ENCODE assay signal across 14 cellular contexts in the genomic region with DNA sequence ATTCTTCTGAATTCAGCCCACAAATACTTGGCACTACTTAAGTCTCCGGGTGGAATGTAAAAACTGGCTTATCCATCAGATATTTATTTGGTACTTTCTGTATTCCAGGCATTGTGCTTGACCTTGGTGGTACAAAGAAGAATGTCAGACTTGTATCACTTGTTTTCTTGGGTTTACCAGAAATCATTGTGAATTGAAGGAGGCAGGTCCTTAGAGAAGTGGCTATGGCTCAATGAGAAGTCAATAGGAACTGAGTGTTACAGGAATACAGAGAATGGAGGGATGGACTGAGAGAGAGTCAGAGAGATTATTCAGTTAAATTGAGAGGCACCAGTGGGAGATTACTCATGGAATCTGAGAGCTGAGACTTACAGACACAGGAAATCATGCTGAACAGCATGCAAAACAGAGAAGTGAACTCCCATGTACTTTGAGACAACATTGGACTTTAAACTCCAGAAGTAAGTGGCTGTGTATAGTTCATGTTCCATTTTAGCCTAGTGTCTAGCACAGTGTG.
DNase-seq lines count a peak whose midpoint lies in the region; ATAC-seq and TF ChIP-seq lines count a peak whose summit lies in the region.
"Had no signal": no experiment of that assay in that cellular context is flagged by ENCODE, and none has a peak within 500 bp of the region (broad histone marks: within the 10 kb centered on the region; RNA-seq: fewer than 3 reads in every experiment).

No MANE protein-coding gene starts in this region.

- H3K9me3 Mint-ChIP-seq in activated naive CD4-positive, alpha-beta T cell treated with anti-CD3 and anti-CD28 coated beads, Interleukin-2, amount 10 ng/mL, durations not matched to agents 7 days and 5 days: peaks cover 22% of the 10 kb centered on the region
- H3K9me3 Mint-ChIP-seq: neural crest cell had no signal

- TF ChIP-seq CTCF in cardiac fibroblast (IDR thresholded peaks at IDR 0.05; ENCODE audit: low read depth, low read length): no peak
- no peak for TF ChIP-seq CTCF in mucosa of descending colon (IDR thresholded peaks at IDR 0.05)
- no peak for TF ChIP-seq CTCF in lower leg skin (IDR thresholded peaks at IDR 0.05)

- no peak overlapping the region for H3K27ac Mint-ChIP-seq in activated naive CD4-positive, alpha-beta T cell treated with anti-CD3 and anti-CD28 coated beads, Interleukin-2, amount 10 ng/mL, durations not matched to agents 7 days and 5 days

- H3K4me3 Mint-ChIP-seq in activated naive CD4-positive, alpha-beta T cell treated with anti-CD3 and anti-CD28 coated beads, Interleukin-2, amount 10 ng/mL, durations not matched to agents 7 days and 5 days: no peak overlapping the region
- H3K4me3 Mint-ChIP-seq: neural crest cell had no signal

- ATAC-seq in right cardiac atrium (peak; percentile 23 to 36), Right ventricle myocardium inferior (no peak), mucosa of descending colon (peak; percentile 96), aorta (ENCODE audit: low FRiP score) (peak; percentile 47), GM21423 (IDR thresholded peaks at IDR 0.05; ENCODE audit: unreplicated experiment) (no peak)
- ATAC-seq: activated CD4-positive, CD25-positive, alpha-beta regulatory T cell treated with anti-CD3 and anti-CD28 coated beads, Interleukin-2, amount 50 U/mL, for 24 hours had no signal

- H3K27ac ChIP-seq in right cardiac atrium (ENCODE audit: low read length): no peak overlapping the region
- H3K27ac ChIP-seq in aorta (ENCODE audit: low read depth in 1 of 2, low read length in 2 of 2): no peak overlapping the region
- H3K27ac ChIP-seq: HL-60 had no signal

- WGBS in right cardiac atrium: 47% methylated on average over 1 of the region's 1 CpG
- WGBS in aorta, 2 donors: 5 to 9% methylated on average over 1 of the region's 1 CpG
- 21 to 27% methylated on average over 1 of the region's 1 CpG for WGBS in lower leg skin, 2 donors

- H3K27me3 ChIP-seq in right cardiac atrium (ENCODE audit: control insufficient read depth, insufficient read depth): no peaks in the 10 kb centered on the region
- H3K27me3 ChIP-seq in aorta (ENCODE audit: control insufficient read depth in 1 of 2, insufficient read depth in 2 of 2, low read length in 1 of 2): no peaks in the 10 kb centered on the region
- H3K27me3 ChIP-seq: uterus had no signal

- intact Hi-C loops in right cardiac atrium (cut with DNase I): no loop called here
- intact Hi-C loops in Right ventricle myocardium inferior (cut with DNase I): no loop called here
- intact Hi-C loops in mucosa of descending colon (cut with DNase I, micrococcal nuclease): no loop called here
- intact Hi-C loops in aorta (cut with DNase I): no loop called here
- intact Hi-C loops in lower leg skin (cut with DNase I; ENCODE audit: low total_unique reads): no loop called here

- H3K36me3 Mint-ChIP-seq in activated naive CD4-positive, alpha-beta T cell treated with anti-CD3 and anti-CD28 coated beads, Interleukin-2, amount 10 ng/mL, durations not matched to agents 7 days and 5 days: no peaks in the 10 kb centered on the region

- H3K27me3 Mint-ChIP-seq in activated naive CD4-positive, alpha-beta T cell treated with anti-CD3 and anti-CD28 coated beads, Interleukin-2, amount 10 ng/mL, durations not matched to agents 7 days and 5 days: no peaks in the 10 kb centered on the region

- H3K4me3 ChIP-seq in right cardiac atrium (ENCODE audit: low read length) (no peak overlapping the region), cardiac fibroblast (replicated peaks in 1 of 2; ENCODE audit: low read depth in 2 of 2, low read length in 2 of 2) (no peak overlapping the region), mucosa of descending colon (no peak overlapping the region), aorta (ENCODE audit: low read length in 2 of 2) (no peak overlapping the region), lower leg skin (ENCODE audit: low read depth, poor library complexity, severe bottlenecking) (no peak overlapping the region)
- H3K4me3 ChIP-seq: uterus had no signal

- H3K9me3 ChIP-seq in right cardiac atrium (ENCODE audit: control insufficient read depth, low read length) (no peaks in the 10 kb centered on the region), mucosa of descending colon (no peaks in the 10 kb centered on the region), aorta (ENCODE audit: control insufficient read depth, low read length) (no peaks in the 10 kb centered on the region)
- H3K9me3 ChIP-seq: uterus had no signal

- H3K4me1 ChIP-seq in right cardiac atrium (ENCODE audit: control insufficient read depth, insufficient read depth, low read length) (peaks cover 2% of the 10 kb centered on the region), mucosa of descending colon (ENCODE audit: low read depth) (peaks cover 6% of the 10 kb centered on the region), aorta (ENCODE audit: control insufficient read depth in 1 of 2, insufficient read depth in 2 of 2, low read length in 2 of 2) (no peaks in the 10 kb centered on the region)
- H3K4me1 ChIP-seq: uterus had no signal

- no peak for DNase-seq in right cardiac atrium
- DNase-seq in Right ventricle myocardium inferior (ENCODE audit: missing footprints): no peak
- peak; percentile 84 to 86 for DNase-seq in cardiac fibroblast (ENCODE audit: low read depth in 2 of 2)
- no peak for DNase-seq in mucosa of descending colon
- DNase-seq in aorta: no peak
- no peak for DNase-seq in lower leg skin (ENCODE audit: low spot score in 2 of 2)
- no peak for DNase-seq in activated naive CD4-positive, alpha-beta T cell treated with anti-CD3 and anti-CD28 coated beads, Interleukin-2, amount 10 ng/mL, durations not matched to agents 7 days and 5 days
- DNase-seq: effector memory CD4-positive, alpha-beta T cell; NCI-H2171; uterus had no signal

- no peaks in the 10 kb centered on the region for H3K4me1 Mint-ChIP-seq in activated naive CD4-positive, alpha-beta T cell treated with anti-CD3 and anti-CD28 coated beads, Interleukin-2, amount 10 ng/mL, durations not matched to agents 7 days and 5 days

- CTCF ChIA-PET in activated naive CD4-positive, alpha-beta T cell treated with anti-CD3 and anti-CD28 coated beads, Interleukin-2, amount 10 ng/mL, durations not matched to agents 7 days and 5 days (lab: Charles Lee): no interaction called here

- no peaks in the 10 kb centered on the region for H3K36me3 ChIP-seq in mucosa of descending colon (ENCODE audit: low read depth)
- no peaks in the 10 kb centered on the region for H3K36me3 ChIP-seq in aorta (ENCODE audit: control insufficient read depth in 1 of 2, insufficient read depth in 2 of 2, low read length in 1 of 2)
- H3K36me3 ChIP-seq: uterus had no signal

- TF ChIP-seq POLR2A in lower leg skin (IDR thresholded peaks at IDR 0.05): no peak

Comparison
In these comparisons a context has a peak if more than half of its experiments do, and no peak if none do; other contexts are left out.
1. ATAC-seq: peak in right cardiac atrium (2 of 2), mucosa of descending colon (single experiment) and aorta (single experiment); none in Right ventricle myocardium inferior (single experiment) and GM21423 (single experiment).
2. DNase-seq: peak in cardiac fibroblast (2 of 2); none in right cardiac atrium (0 of 3), Right ventricle myocardium inferior (single experiment), mucosa of descending colon (0 of 3), aorta (0 of 2), lower leg skin (0 of 2) and activated naive CD4-positive, alpha-beta T cell treated with anti-CD3 and anti-CD28 coated beads, Interleukin-2, amount 10 ng/mL, durations not matched to agents 7 days and 5 days (single experiment).